ENCODE assay signal across 15 cellular contexts in genomic region chr1:53835491-53835890, GRCh38. TPM values are rescaled to one million over a fixed set of nuclear protein-coding genes. Genes with fewer than 3 reads are reported as not detected.
DNase-seq lines count a peak whose midpoint lies in the region; ATAC-seq, FAIRE-seq and TF ChIP-seq lines count a peak whose summit lies in the region.
"Had no signal": no experiment of that assay in that cellular context is flagged by ENCODE, and none has a peak within 500 bp of the region (broad histone marks: within the 10 kb centered on the region; RNA-seq: fewer than 3 reads in every experiment).

No MANE protein-coding gene starts in this region.

- H3K9me3 Mint-ChIP-seq in activated naive CD4-positive, alpha-beta T cell treated with anti-CD3 and anti-CD28 coated beads, Interleukin-2, amount 50 U/mL, for 24 hours: no peaks in the 10 kb centered on the region
- H3K9me3 Mint-ChIP-seq in astrocyte (ENCODE audit: unreplicated experiment): no peaks in the 10 kb centered on the region
- H3K9me3 Mint-ChIP-seq in stimulated activated naive B cell treated with anti-CD40 and anti-IgM and Interleukin-4, amounts not matched to agents 10 μg/mL and 1 μg/mL and 100 μg/mL, for 72 hours: no peaks in the 10 kb centered on the region
- H3K9me3 Mint-ChIP-seq in activated naive CD4-positive, alpha-beta T cell treated with anti-CD3 and anti-CD28 coated beads, Interleukin-2, amount 10 ng/mL, durations not matched to agents 7 days and 5 days: no peaks in the 10 kb centered on the region

- DNase-seq in activated naive CD4-positive, alpha-beta T cell treated with Interleukin-2 at 50 U/mL for 16 hours: no peak
- DNase-seq in astrocyte (ENCODE audit: low read depth) (peak; percentile 49), SIG-M5 treated with dmso at 0.1 percent for 504 hours (lab: John Stamatoyannopoulos, UW; ENCODE audit: unreplicated experiment) (no peak)
- no peak for DNase-seq in stimulated activated naive B cell treated with anti-CD40 and anti-IgM and Interleukin-4, amounts not matched to agents 10 μg/mL and 1 μg/mL and 100 μg/mL, for 72 hours
- DNase-seq in activated naive CD4-positive, alpha-beta T cell treated with anti-CD3 and anti-CD28 coated beads, Interleukin-2, amount 10 ng/mL, durations not matched to agents 7 days and 5 days: no peak
- DNase-seq: DMS53, NCI-H2029, occipital lobe, transverse colon had no signal

- no peaks in the 10 kb centered on the region for H3K27me3 ChIP-seq in astrocyte (ENCODE audit: insufficient read depth, low read length)
- H3K27me3 ChIP-seq: transverse colon had no signal

- peaks cover 10% of the 10 kb centered on the region for H3K36me3 Mint-ChIP-seq in activated naive CD4-positive, alpha-beta T cell treated with anti-CD3 and anti-CD28 coated beads, Interleukin-2, amount 50 U/mL, for 24 hours
- H3K36me3 Mint-ChIP-seq in astrocyte (ENCODE audit: low read depth, unreplicated experiment): no peaks in the 10 kb centered on the region
- H3K36me3 Mint-ChIP-seq in stimulated activated naive B cell treated with anti-CD40 and anti-IgM and Interleukin-4, amounts not matched to agents 10 μg/mL and 1 μg/mL and 100 μg/mL, for 72 hours: peaks cover 2 to 11% of the 10 kb centered on the region in 2 donors
- H3K36me3 Mint-ChIP-seq in activated naive CD4-positive, alpha-beta T cell treated with anti-CD3 and anti-CD28 coated beads, Interleukin-2, amount 10 ng/mL, durations not matched to agents 7 days and 5 days: peaks cover 11% of the 10 kb centered on the region

- H3K27me3 Mint-ChIP-seq in activated naive CD4-positive, alpha-beta T cell treated with anti-CD3 and anti-CD28 coated beads, Interleukin-2, amount 50 U/mL, for 24 hours: no peaks in the 10 kb centered on the region
- H3K27me3 Mint-ChIP-seq in astrocyte (ENCODE audit: low read depth, unreplicated experiment): no peaks in the 10 kb centered on the region
- no peaks in the 10 kb centered on the region for H3K27me3 Mint-ChIP-seq in stimulated activated naive B cell treated with anti-CD40 and anti-IgM and Interleukin-4, amounts not matched to agents 10 μg/mL and 1 μg/mL and 100 μg/mL, for 72 hours
- H3K27me3 Mint-ChIP-seq in activated naive CD4-positive, alpha-beta T cell treated with anti-CD3 and anti-CD28 coated beads, Interleukin-2, amount 10 ng/mL, durations not matched to agents 7 days and 5 days: no peaks in the 10 kb centered on the region

- no peak overlapping the region for H3K27ac Mint-ChIP-seq in activated naive CD4-positive, alpha-beta T cell treated with anti-CD3 and anti-CD28 coated beads, Interleukin-2, amount 50 U/mL, for 24 hours
- no peak overlapping the region for H3K27ac Mint-ChIP-seq in astrocyte (ENCODE audit: unreplicated experiment)
- H3K27ac Mint-ChIP-seq in stimulated activated naive B cell treated with anti-CD40 and anti-IgM and Interleukin-4, amounts not matched to agents 10 μg/mL and 1 μg/mL and 100 μg/mL, for 72 hours: peak overlapping the region; percentile 39
- H3K27ac Mint-ChIP-seq in activated naive CD4-positive, alpha-beta T cell treated with anti-CD3 and anti-CD28 coated beads, Interleukin-2, amount 10 ng/mL, durations not matched to agents 7 days and 5 days: no peak overlapping the region

- CTCF ChIA-PET in activated naive CD4-positive, alpha-beta T cell treated with anti-CD3 and anti-CD28 coated beads, Interleukin-2, amount 10 ng/mL, durations not matched to agents 7 days and 5 days (lab: Charles Lee): interaction anchor here (0.7 to 1.0 kb wide), 2 partner anchors 9 to 124 kb away, joined by 3 read pairs; no protein-coding TSS in a partner anchor

- peak overlapping the region; percentile 1 for H3K4me3 Mint-ChIP-seq in activated naive CD4-positive, alpha-beta T cell treated with anti-CD3 and anti-CD28 coated beads, Interleukin-2, amount 50 U/mL, for 24 hours
- H3K4me3 Mint-ChIP-seq in astrocyte (ENCODE audit: unreplicated experiment): no peak overlapping the region
- H3K4me3 Mint-ChIP-seq in stimulated activated naive B cell treated with anti-CD40 and anti-IgM and Interleukin-4, amounts not matched to agents 10 μg/mL and 1 μg/mL and 100 μg/mL, for 72 hours: peak overlapping the region in 1 of 2 donors; percentile 5
- H3K4me3 Mint-ChIP-seq in activated naive CD4-positive, alpha-beta T cell treated with anti-CD3 and anti-CD28 coated beads, Interleukin-2, amount 10 ng/mL, durations not matched to agents 7 days and 5 days: no peak overlapping the region

- ATAC-seq in stimulated activated naive B cell treated with anti-CD40 and anti-IgM and Interleukin-4, amounts not matched to agents 10 μg/mL and 1 μg/mL and 100 μg/mL, for 72 hours (replicated peaks): no peak
- ATAC-seq in GM19463 (IDR thresholded peaks at IDR 0.05; ENCODE audit: unreplicated experiment): no peak
- ATAC-seq: A549 had no signal

- H3K4me3 ChIP-seq in astrocyte (ENCODE audit: insufficient read depth, low read depth, low read length): no peak overlapping the region
- H3K4me3 ChIP-seq: A549, lung, transverse colon had no signal

- TF ChIP-seq CTCF in astrocyte (IDR thresholded peaks at IDR 0.05; ENCODE audit: insufficient read depth, low read depth, low read length): no peak

- peaks cover 23% of the 10 kb centered on the region for H3K4me1 ChIP-seq in astrocyte (ENCODE audit: insufficient read depth, low read length)

- H3K27ac ChIP-seq in KOPT-K1 (ENCODE audit: low read depth, low read length, poor library complexity, severe bottlenecking) (peak overlapping the region; percentile 9), astrocyte (ENCODE audit: low read depth, low read length) (no peak overlapping the region)
- H3K27ac ChIP-seq: A549, transverse colon had no signal

- no peak overlapping the region for H2AFZ ChIP-seq in astrocyte (ENCODE audit: low read depth, low read length)

- peak overlapping the region; percentile 60 for H3K4me2 ChIP-seq in astrocyte (ENCODE audit: low read length)

- peaks cover 53% of the 10 kb centered on the region for H3K79me2 ChIP-seq in astrocyte (ENCODE audit: insufficient read depth, low read length)

- H3K36me3 ChIP-seq in KOPT-K1 (ENCODE audit: insufficient read depth, low read length): peaks cover 47% of the 10 kb centered on the region
- H3K36me3 ChIP-seq in astrocyte (ENCODE audit: insufficient read depth, low read length): no peaks in the 10 kb centered on the region
- H3K36me3 ChIP-seq: transverse colon had no signal

- H3K9ac ChIP-seq in astrocyte (ENCODE audit: low read length): peak overlapping the region; percentile 11

- H4K20me1 ChIP-seq in astrocyte (ENCODE audit: insufficient read depth, low read length): peaks cover 5% of the 10 kb centered on the region

- H3K9me3 ChIP-seq in KOPT-K1 (ENCODE audit: insufficient read depth, low read length, poor library complexity, severe bottlenecking) (no peaks in the 10 kb centered on the region), astrocyte (ENCODE audit: insufficient read depth, low read depth, low read length) (no peaks in the 10 kb centered on the region)
- H3K9me3 ChIP-seq: A549, transverse colon had no signal

- H3K4me1 Mint-ChIP-seq in activated naive CD4-positive, alpha-beta T cell treated with anti-CD3 and anti-CD28 coated beads, Interleukin-2, amount 50 U/mL, for 24 hours: peaks cover 37% of the 10 kb centered on the region
- no peaks in the 10 kb centered on the region for H3K4me1 Mint-ChIP-seq in astrocyte (ENCODE audit: low read depth, unreplicated experiment)
- peaks cover 14 to 30% of the 10 kb centered on the region in 2 donors for H3K4me1 Mint-ChIP-seq in stimulated activated naive B cell treated with anti-CD40 and anti-IgM and Interleukin-4, amounts not matched to agents 10 μg/mL and 1 μg/mL and 100 μg/mL, for 72 hours
- H3K4me1 Mint-ChIP-seq in activated naive CD4-positive, alpha-beta T cell treated with anti-CD3 and anti-CD28 coated beads, Interleukin-2, amount 10 ng/mL, durations not matched to agents 7 days and 5 days: peaks cover 35% of the 10 kb centered on the region

- no peak for FAIRE-seq in astrocyte (lab: Jason Lieb, UNC)
- FAIRE-seq: A549, bronchial epithelial cell had no signal

RNA-seq across cellular contexts. Expression of gene NDC1, which starts 2.6 kb away (rescaled TPM):
- 14.1 and 14.8 TPM in 2 replicates for total RNA-seq in astrocyte

RNA-seq across cellular contexts. Expression of gene YIPF1, which starts 54.1 kb away (rescaled TPM):
- 27.1 and 27.5 TPM in 2 replicates for total RNA-seq in astrocyte

RNA-seq across cellular contexts. Expression of gene DIO1, which starts 58.5 kb away (rescaled TPM):
- total RNA-seq in astrocyte: not detected in 2 replicates
- total RNA-seq: bronchial epithelial cell, occipital lobe, transverse colon had no signal
